ENCODE assay signal across 1 cellular context in the genomic region with DNA sequence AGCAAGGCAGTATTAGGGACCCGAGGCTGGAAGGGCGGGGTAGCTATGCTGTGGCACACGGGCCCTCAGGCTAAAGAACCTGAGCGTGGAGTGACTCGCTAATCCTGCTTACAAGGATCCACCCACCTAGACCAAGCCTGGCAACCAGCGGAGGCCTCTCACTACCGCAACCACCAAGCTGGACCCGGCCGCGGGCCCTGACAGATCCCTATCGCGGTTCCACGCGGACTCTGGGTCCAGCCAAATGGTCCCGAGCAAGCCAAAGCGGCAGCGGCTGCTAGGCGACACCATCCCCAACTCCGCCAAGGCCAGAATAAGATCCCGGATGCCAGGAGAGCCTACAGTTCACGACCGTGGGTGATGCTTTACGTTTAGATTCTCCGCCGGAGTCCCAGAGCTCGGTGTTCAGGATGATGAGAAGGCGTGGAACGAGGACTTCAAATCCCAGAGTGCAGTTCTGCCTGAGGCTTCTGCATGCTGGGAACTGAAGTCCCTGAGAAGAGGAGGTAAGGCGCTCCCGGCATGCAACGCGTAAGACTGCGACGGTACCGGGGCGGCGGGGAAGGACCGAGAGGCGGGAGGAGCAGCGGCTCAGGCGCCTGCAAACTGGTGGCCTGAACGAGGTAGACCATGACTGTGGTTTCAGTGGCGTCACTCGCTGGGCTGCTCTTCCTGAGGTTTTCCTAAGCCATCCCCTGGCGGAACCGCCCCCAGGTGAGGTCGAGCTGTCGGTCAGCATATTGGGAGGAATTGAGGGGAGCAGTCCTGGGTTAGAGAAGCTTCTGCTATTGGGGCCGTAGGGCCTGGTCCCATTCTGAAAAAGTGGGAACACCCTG.
TF ChIP-seq lines count a peak whose summit lies in the region.

A gene with protein sequence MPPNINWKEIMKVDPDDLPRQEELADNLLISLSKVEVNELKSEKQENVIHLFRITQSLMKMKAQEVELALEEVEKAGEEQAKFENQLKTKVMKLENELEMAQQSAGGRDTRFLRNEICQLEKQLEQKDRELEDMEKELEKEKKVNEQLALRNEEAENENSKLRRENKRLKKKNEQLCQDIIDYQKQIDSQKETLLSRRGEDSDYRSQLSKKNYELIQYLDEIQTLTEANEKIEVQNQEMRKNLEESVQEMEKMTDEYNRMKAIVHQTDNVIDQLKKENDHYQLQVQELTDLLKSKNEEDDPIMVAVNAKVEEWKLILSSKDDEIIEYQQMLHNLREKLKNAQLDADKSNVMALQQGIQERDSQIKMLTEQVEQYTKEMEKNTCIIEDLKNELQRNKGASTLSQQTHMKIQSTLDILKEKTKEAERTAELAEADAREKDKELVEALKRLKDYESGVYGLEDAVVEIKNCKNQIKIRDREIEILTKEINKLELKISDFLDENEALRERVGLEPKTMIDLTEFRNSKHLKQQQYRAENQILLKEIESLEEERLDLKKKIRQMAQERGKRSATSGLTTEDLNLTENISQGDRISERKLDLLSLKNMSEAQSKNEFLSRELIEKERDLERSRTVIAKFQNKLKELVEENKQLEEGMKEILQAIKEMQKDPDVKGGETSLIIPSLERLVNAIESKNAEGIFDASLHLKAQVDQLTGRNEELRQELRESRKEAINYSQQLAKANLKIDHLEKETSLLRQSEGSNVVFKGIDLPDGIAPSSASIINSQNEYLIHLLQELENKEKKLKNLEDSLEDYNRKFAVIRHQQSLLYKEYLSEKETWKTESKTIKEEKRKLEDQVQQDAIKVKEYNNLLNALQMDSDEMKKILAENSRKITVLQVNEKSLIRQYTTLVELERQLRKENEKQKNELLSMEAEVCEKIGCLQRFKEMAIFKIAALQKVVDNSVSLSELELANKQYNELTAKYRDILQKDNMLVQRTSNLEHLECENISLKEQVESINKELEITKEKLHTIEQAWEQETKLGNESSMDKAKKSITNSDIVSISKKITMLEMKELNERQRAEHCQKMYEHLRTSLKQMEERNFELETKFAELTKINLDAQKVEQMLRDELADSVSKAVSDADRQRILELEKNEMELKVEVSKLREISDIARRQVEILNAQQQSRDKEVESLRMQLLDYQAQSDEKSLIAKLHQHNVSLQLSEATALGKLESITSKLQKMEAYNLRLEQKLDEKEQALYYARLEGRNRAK (N-terminal part only) (minus strand): TSS at position 315 of the 836 bp plus-strand sequence. CDS start 781 bp downstream, outside the sequence.
TSS of gene TMTC3 (plus strand) at position 534 of the 836 bp plus-strand sequence. CDS start 6,009 bp downstream, outside the sequence.

TF ChIP-seq in HepG2, 621 proteins besides CTCF, POLR2A, EP300 and RAD21 (continued from another document and continues in another):
- TF ChIP-seq ZNF605 (CRISPR knock-in tag; IDR thresholded peaks at IDR 0.05) (peak; percentile 93), DMTF1 (CRISPR knock-in tag; IDR thresholded peaks at IDR 0.05) (peak; percentile 100), XBP1 (CRISPR knock-in tag; IDR thresholded peaks at IDR 0.05) (no peak), PHF5A (CRISPR knock-in tag; IDR thresholded peaks at IDR 0.05; ENCODE audit: low read depth, unreplicated experiment) (no peak), ZMYM4 (CRISPR knock-in tag; IDR thresholded peaks at IDR 0.05) (peak; percentile 85), MED8 (CRISPR knock-in tag; IDR thresholded peaks at IDR 0.05; ENCODE audit: insufficient replicate concordance) (no peak), FOXK1 (CRISPR knock-in tag; IDR thresholded peaks at IDR 0.05; ENCODE audit: borderline replicate concordance, low read depth) (peak; percentile 71), ISL2 (CRISPR knock-in tag; IDR thresholded peaks at IDR 0.05) (no peak), FOXA3 (CRISPR knock-in tag; IDR thresholded peaks at IDR 0.05) (0 out of 2 replicates have a peak, but pooled peaks have one; percentile 45), ZNF468 (CRISPR knock-in tag; IDR thresholded peaks at IDR 0.05) (no peak), RXRB (CRISPR knock-in tag; IDR thresholded peaks at IDR 0.05; ENCODE audit: borderline replicate concordance) (peak; percentile 51; the same call in 1 of the 2 replicates), ZSCAN31 (CRISPR knock-in tag; IDR thresholded peaks at IDR 0.05; ENCODE audit: low read depth) (peak; percentile 41; the same call in 1 of the 2 replicates), RFXAP (CRISPR knock-in tag; IDR thresholded peaks at IDR 0.05; ENCODE audit: borderline replicate concordance) (0 out of 2 replicates have a peak, but pooled peaks have one; percentile 63), DMAP1 (CRISPR knock-in tag; IDR thresholded peaks at IDR 0.05) (peak; percentile 63; the same call in 1 of the 2 replicates), CBX1 (IDR thresholded peaks at IDR 0.05; ENCODE audit: low read depth) (peak; percentile 58), SNAPC2 (CRISPR knock-in tag; IDR thresholded peaks at IDR 0.05) (0 out of 2 replicates have a peak, but pooled peaks have one; percentile 16), ZNF503 (CRISPR knock-in tag; IDR thresholded peaks at IDR 0.05) (no peak), HNRNPLL (IDR thresholded peaks at IDR 0.05; ENCODE audit: low read depth, low read length, poor library complexity, severe bottlenecking) (peak; percentile 68), PCBP1 (IDR thresholded peaks at IDR 0.05; ENCODE audit: borderline replicate concordance, low read depth, low read length) (no peak), GATAD1 (CRISPR knock-in tag; IDR thresholded peaks at IDR 0.05) (peak; percentile 84), ZNF704 (CRISPR knock-in tag; IDR thresholded peaks at IDR 0.05; ENCODE audit: borderline replicate concordance) (no peak)
- TF ChIP-seq, protein P1, sequence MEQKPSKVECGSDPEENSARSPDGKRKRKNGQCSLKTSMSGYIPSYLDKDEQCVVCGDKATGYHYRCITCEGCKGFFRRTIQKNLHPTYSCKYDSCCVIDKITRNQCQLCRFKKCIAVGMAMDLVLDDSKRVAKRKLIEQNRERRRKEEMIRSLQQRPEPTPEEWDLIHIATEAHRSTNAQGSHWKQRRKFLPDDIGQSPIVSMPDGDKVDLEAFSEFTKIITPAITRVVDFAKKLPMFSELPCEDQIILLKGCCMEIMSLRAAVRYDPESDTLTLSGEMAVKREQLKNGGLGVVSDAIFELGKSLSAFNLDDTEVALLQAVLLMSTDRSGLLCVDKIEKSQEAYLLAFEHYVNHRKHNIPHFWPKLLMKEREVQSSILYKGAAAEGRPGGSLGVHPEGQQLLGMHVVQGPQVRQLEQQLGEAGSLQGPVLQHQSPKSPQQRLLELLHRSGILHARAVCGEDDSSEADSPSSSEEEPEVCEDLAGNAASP (CRISPR knock-in tag; IDR thresholded peaks at IDR 0.05; ENCODE audit: borderline replicate concordance), result peak; percentile 29; the same call in 1 of the 2 replicates
- TF ChIP-seq, protein P2, sequence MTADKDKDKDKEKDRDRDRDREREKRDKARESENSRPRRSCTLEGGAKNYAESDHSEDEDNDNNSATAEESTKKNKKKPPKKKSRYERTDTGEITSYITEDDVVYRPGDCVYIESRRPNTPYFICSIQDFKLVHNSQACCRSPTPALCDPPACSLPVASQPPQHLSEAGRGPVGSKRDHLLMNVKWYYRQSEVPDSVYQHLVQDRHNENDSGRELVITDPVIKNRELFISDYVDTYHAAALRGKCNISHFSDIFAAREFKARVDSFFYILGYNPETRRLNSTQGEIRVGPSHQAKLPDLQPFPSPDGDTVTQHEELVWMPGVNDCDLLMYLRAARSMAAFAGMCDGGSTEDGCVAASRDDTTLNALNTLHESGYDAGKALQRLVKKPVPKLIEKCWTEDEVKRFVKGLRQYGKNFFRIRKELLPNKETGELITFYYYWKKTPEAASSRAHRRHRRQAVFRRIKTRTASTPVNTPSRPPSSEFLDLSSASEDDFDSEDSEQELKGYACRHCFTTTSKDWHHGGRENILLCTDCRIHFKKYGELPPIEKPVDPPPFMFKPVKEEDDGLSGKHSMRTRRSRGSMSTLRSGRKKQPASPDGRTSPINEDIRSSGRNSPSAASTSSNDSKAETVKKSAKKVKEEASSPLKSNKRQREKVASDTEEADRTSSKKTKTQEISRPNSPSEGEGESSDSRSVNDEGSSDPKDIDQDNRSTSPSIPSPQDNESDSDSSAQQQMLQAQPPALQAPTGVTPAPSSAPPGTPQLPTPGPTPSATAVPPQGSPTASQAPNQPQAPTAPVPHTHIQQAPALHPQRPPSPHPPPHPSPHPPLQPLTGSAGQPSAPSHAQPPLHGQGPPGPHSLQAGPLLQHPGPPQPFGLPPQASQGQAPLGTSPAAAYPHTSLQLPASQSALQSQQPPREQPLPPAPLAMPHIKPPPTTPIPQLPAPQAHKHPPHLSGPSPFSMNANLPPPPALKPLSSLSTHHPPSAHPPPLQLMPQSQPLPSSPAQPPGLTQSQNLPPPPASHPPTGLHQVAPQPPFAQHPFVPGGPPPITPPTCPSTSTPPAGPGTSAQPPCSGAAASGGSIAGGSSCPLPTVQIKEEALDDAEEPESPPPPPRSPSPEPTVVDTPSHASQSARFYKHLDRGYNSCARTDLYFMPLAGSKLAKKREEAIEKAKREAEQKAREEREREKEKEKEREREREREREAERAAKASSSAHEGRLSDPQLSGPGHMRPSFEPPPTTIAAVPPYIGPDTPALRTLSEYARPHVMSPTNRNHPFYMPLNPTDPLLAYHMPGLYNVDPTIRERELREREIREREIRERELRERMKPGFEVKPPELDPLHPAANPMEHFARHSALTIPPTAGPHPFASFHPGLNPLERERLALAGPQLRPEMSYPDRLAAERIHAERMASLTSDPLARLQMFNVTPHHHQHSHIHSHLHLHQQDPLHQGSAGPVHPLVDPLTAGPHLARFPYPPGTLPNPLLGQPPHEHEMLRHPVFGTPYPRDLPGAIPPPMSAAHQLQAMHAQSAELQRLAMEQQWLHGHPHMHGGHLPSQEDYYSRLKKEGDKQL (CRISPR knock-in tag; IDR thresholded peaks at IDR 0.05; ENCODE audit: low read depth), result 0 out of 2 replicates have a peak, but pooled peaks have one; percentile 15
- TF ChIP-seq, protein P3, sequence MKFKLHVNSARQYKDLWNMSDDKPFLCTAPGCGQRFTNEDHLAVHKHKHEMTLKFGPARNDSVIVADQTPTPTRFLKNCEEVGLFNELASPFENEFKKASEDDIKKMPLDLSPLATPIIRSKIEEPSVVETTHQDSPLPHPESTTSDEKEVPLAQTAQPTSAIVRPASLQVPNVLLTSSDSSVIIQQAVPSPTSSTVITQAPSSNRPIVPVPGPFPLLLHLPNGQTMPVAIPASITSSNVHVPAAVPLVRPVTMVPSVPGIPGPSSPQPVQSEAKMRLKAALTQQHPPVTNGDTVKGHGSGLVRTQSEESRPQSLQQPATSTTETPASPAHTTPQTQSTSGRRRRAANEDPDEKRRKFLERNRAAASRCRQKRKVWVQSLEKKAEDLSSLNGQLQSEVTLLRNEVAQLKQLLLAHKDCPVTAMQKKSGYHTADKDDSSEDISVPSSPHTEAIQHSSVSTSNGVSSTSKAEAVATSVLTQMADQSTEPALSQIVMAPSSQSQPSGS (CRISPR knock-in tag; IDR thresholded peaks at IDR 0.05), result peak; percentile 77
- TF ChIP-seq, protein P4, sequence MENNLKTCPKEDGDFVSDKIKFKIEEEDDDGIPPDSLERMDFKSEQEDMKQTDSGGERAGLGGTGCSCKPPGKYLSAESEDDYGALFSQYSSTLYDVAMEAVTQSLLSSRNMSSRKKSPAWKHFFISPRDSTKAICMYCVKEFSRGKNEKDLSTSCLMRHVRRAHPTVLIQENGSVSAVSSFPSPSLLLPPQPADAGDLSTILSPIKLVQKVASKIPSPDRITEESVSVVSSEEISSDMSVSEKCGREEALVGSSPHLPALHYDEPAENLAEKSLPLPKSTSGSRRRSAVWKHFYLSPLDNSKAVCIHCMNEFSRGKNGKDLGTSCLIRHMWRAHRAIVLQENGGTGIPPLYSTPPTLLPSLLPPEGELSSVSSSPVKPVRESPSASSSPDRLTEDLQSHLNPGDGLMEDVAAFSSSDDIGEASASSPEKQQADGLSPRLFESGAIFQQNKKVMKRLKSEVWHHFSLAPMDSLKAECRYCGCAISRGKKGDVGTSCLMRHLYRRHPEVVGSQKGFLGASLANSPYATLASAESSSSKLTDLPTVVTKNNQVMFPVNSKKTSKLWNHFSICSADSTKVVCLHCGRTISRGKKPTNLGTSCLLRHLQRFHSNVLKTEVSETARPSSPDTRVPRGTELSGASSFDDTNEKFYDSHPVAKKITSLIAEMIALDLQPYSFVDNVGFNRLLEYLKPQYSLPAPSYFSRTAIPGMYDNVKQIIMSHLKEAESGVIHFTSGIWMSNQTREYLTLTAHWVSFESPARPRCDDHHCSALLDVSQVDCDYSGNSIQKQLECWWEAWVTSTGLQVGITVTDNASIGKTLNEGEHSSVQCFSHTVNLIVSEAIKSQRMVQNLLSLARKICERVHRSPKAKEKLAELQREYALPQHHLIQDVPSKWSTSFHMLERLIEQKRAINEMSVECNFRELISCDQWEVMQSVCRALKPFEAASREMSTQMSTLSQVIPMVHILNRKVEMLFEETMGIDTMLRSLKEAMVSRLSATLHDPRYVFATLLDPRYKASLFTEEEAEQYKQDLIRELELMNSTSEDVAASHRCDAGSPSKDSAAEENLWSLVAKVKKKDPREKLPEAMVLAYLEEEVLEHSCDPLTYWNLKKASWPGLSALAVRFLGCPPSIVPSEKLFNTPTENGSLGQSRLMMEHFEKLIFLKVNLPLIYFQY (CRISPR knock-in tag; IDR thresholded peaks at IDR 0.05; ENCODE audit: borderline replicate concordance), result peak; percentile 93
